1 cellular context compared by ENCODE assay signal in genomic region chr7:150450491-150450992, GRCh38.
TF ChIP-seq lines count a peak whose summit lies in the region.

Gene GIMAP8 (plus strand): TSS chr7:150450630. CDS start chr7:150466699, 16,069 bp downstream.

TF ChIP-seq in GM12878, 131 proteins besides CTCF, POLR2A, EP300 and RAD21 (continued from another document):
- TF ChIP-seq ZBTB11 (CRISPR knock-in tag; IDR thresholded peaks at IDR 0.05) (no peak), SRF (IDR thresholded peaks at IDR 0.05; ENCODE audit: low read depth in 2 of 2, low read length in 2 of 2) (0 out of 4 replicates have a peak, but pooled peaks of 1 of the 2 experiments have one; percentile 17)
